In genomic region chr11:8059571-8060011, GRCh38 we compare ENCODE assay signal across 26 cellular contexts. TPM values are rescaled to one million over a fixed set of nuclear protein-coding genes. Genes with fewer than 3 reads are reported as not detected.
DNase-seq lines count a peak whose midpoint lies in the region; ATAC-seq, FAIRE-seq and TF ChIP-seq lines count a peak whose summit lies in the region.
"Had no signal": no experiment of that assay in that cellular context is flagged by ENCODE, and none has a peak within 500 bp of the region (broad histone marks: within the 10 kb centered on the region; RNA-seq: fewer than 3 reads in every experiment).

No MANE protein-coding gene starts in this region.

- H3K36me3 ChIP-seq in liver (ENCODE audit: control insufficient read depth in 4 of 4, insufficient read depth in 3 of 4, low read depth in 1 of 4, low read length in 3 of 4) (no peaks in the 10 kb centered on the region), HepG2 (replicated peaks in 1 of 2; ENCODE audit: control insufficient read depth in 1 of 2, insufficient read depth in 2 of 2, low read length in 2 of 2) (no peaks in the 10 kb centered on the region), osteoblast (ENCODE audit: insufficient read depth, low read length) (no peaks in the 10 kb centered on the region), vagina (no peaks in the 10 kb centered on the region), smooth muscle cell (ENCODE audit: low read depth) (no peaks in the 10 kb centered on the region)
- H3K36me3 ChIP-seq: esophagus squamous epithelium, gastroesophageal sphincter, prostate gland had no signal

- no peak overlapping the region for H3K4me2 ChIP-seq in HepG2 (ENCODE audit: low read depth, low read length)
- H3K4me2 ChIP-seq in osteoblast (ENCODE audit: insufficient read depth, low read length) = no peak overlapping the region
- no peak overlapping the region for H3K4me2 ChIP-seq in smooth muscle cell

- TF ChIP-seq RAD21 in liver (IDR thresholded peaks at IDR 0.05) (no peak), HepG2 (CRISPR knock-in tag; IDR thresholded peaks at IDR 0.05) (no peak)

- no peak for TF ChIP-seq POLR2A in HepG2 (IDR thresholded peaks at IDR 0.05; ENCODE audit: insufficient read depth in 1 of 2, low read depth in 2 of 2, low read length in 2 of 2)
- TF ChIP-seq POLR2A in vagina (IDR thresholded peaks at IDR 0.05) = no peak

- in situ Hi-C loops in HepG2 (cut with HindIII; ENCODE audit: extremely low pct_ligation_motif_present, low pct_unique_long_range_greater_than_20kb) = no loop called here

- H3K9me3 Mint-ChIP-seq in glutamatergic neuron (ENCODE audit: unreplicated experiment) = no peaks in the 10 kb centered on the region
- H3K9me3 Mint-ChIP-seq: activated CD4-positive, alpha-beta T cell treated with anti-CD3 and anti-CD28 coated beads, Interleukin-2, amount 10 ng/mL, durations not matched to agents 24 days and 14 days; natural killer cell treated with Interleukin-12 subunit alpha and Interleukin-12 subunit beta and Interleukin-15 and Interleukin-18, amount 100 ng/mL, for 72 hours; stimulated activated naive CD8-positive, alpha-beta T cell treated with anti-CD3 and anti-CD28 coated beads, Interleukin-15, Interleukin-2, amounts not matched to agents 100 ng/mL and 50 ng/mL, for 24 hours had no signal

- peaks cover 7% of the 10 kb centered on the region for H3K4me1 Mint-ChIP-seq in glutamatergic neuron (ENCODE audit: low read depth, unreplicated experiment)

- H3K4me3 ChIP-seq in liver (ENCODE audit: low read depth in 1 of 3, low read length in 3 of 3) = no peak overlapping the region
- H3K4me3 ChIP-seq in HepG2 (replicated peaks in 1 of 3; ENCODE audit: insufficient read depth in 1 of 3, low read depth in 2 of 3, low read length in 3 of 3) = no peak overlapping the region
- no peak overlapping the region for H3K4me3 ChIP-seq in osteoblast (ENCODE audit: insufficient read depth, low read length)
- H3K4me3 ChIP-seq in vagina = no peak overlapping the region
- no peak overlapping the region for H3K4me3 ChIP-seq in smooth muscle cell
- H3K4me3 ChIP-seq: body of pancreas, esophagus squamous epithelium, gastroesophageal sphincter, prostate gland, SK-N-MC had no signal

- peaks cover 6% of the 10 kb centered on the region for H3F3A ChIP-seq in smooth muscle cell (ENCODE audit: low read depth)

- no peaks in the 10 kb centered on the region for H3K27me3 ChIP-seq in liver (ENCODE audit: control insufficient read depth in 4 of 4, insufficient read depth in 4 of 4, low read length in 3 of 4)
- peaks cover 4 to 38% of the 10 kb centered on the region in 2 experiments; a peak in 4 of 5 replicates for H3K27me3 ChIP-seq in HepG2 (ENCODE audit: control insufficient read depth in 1 of 2, insufficient read depth in 2 of 2, low read length in 2 of 2)
- no peaks in the 10 kb centered on the region for H3K27me3 ChIP-seq in osteoblast (ENCODE audit: insufficient read depth, low read length)
- H3K27me3 ChIP-seq in vagina = no peaks in the 10 kb centered on the region
- no peaks in the 10 kb centered on the region for H3K27me3 ChIP-seq in smooth muscle cell (ENCODE audit: low read depth)
- H3K27me3 ChIP-seq: body of pancreas, esophagus squamous epithelium, gastroesophageal sphincter had no signal

- intact Hi-C loops in HepG2 (cut with micrococcal nuclease; ENCODE audit: unreplicated experiment) = no loop called here
- intact Hi-C loops in vagina (cut with DNase I) = no loop called here

- H3K27ac Mint-ChIP-seq in glutamatergic neuron (ENCODE audit: unreplicated experiment) = peak overlapping the region; percentile 26
- H3K27ac Mint-ChIP-seq: activated CD4-positive, alpha-beta T cell treated with anti-CD3 and anti-CD28 coated beads, Interleukin-2, amount 10 ng/mL, durations not matched to agents 24 days and 14 days; natural killer cell treated with Interleukin-12 subunit alpha and Interleukin-12 subunit beta and Interleukin-15 and Interleukin-18, amount 100 ng/mL, for 72 hours; stimulated activated naive CD8-positive, alpha-beta T cell treated with anti-CD3 and anti-CD28 coated beads, Interleukin-15, Interleukin-2, amounts not matched to agents 100 ng/mL and 50 ng/mL, for 24 hours had no signal

- TF ChIP-seq CTCF in liver (IDR thresholded peaks at IDR 0.05; ENCODE audit: low read depth, low read length, missing input control) = no peak
- no peak for TF ChIP-seq CTCF in HepG2 (CRISPR knock-in tag; IDR thresholded peaks at IDR 0.05)
- no peak for TF ChIP-seq CTCF in glutamatergic neuron (IDR thresholded peaks at IDR 0.05; ENCODE audit: partially characterized antibody, unreplicated experiment)
- no peak for TF ChIP-seq CTCF in osteoblast (IDR thresholded peaks at IDR 0.05; ENCODE audit: extremely low read depth, low read depth, low read length)
- TF ChIP-seq CTCF in vagina (IDR thresholded peaks at IDR 0.05) = no peak
- TF ChIP-seq CTCF in smooth muscle cell (IDR thresholded peaks at IDR 0.05; ENCODE audit: borderline replicate concordance, insufficient read depth, poor library complexity, severe bottlenecking) = no peak
- no peak for TF ChIP-seq CTCF in omental fat pad (IDR thresholded peaks at IDR 0.05)

- FAIRE-seq in HepG2 (lab: Jason Lieb, UNC) = no peak
- FAIRE-seq: colon, GM19239 had no signal

- H3K9ac ChIP-seq in liver (ENCODE audit: low read depth in 1 of 2, low read length in 2 of 2) (no peak overlapping the region), HepG2 (ENCODE audit: insufficient read depth, low read depth, low read length) (no peak overlapping the region), smooth muscle cell (ENCODE audit: low read depth) (no peak overlapping the region)

- H3K27ac ChIP-seq in liver (ENCODE audit: low read depth in 1 of 2, low read length in 2 of 2) = no peak overlapping the region
- H3K27ac ChIP-seq in HepG2 (ENCODE audit: extremely low read length, insufficient read depth, low read length) = no peak overlapping the region
- H3K27ac ChIP-seq in osteoblast (ENCODE audit: low read depth, low read length) = peak overlapping the region; percentile 97
- H3K27ac ChIP-seq in vagina = peak overlapping the region; percentile 85
- H3K27ac ChIP-seq in smooth muscle cell (ENCODE audit: low read depth) = no peak overlapping the region
- H3K27ac ChIP-seq: body of pancreas, esophagus squamous epithelium, gastroesophageal sphincter, prostate gland, SK-N-MC had no signal

- DNase-seq in HepG2 (ENCODE audit: low spot score) = no peak
- DNase-seq in glutamatergic neuron = no peak
- DNase-seq in osteoblast (ENCODE audit: insufficient read length, low spot score, missing footprints) = peak; percentile 73
- peak; percentile 79 to 89 for DNase-seq in vagina (ENCODE audit: extremely low spot score in 2 of 2)
- DNase-seq in GM19240 (ENCODE audit: insufficient read length, low spot score) = no peak
- DNase-seq in smooth muscle cell (lab: John Stamatoyannopoulos, UW; ENCODE audit: unreplicated experiment) = no peak
- DNase-seq in omental fat pad (ENCODE audit: low spot score) = no peak
- DNase-seq: activated CD4-positive, alpha-beta T cell treated with anti-CD3 and anti-CD28 coated beads, Interleukin-2, amount 10 ng/mL, durations not matched to agents 24 days and 14 days; body of pancreas; C1 segment of cervical spinal cord; esophagus squamous epithelium; GOT3; midbrain; MM.1S; NCI-H1417 treated with DMSO at 0.1 percent for 48 hours; NCI-H524 treated with DMSO at 0.1 percent for 48 hours; stimulated activated CD4-positive, alpha-beta T cell treated with anti-CD3 and anti-CD28 coated beads, Interleukin-4, amount 100 ng/mL, for 24 hours; T-helper 2 cell had no signal

- H3K9me3 ChIP-seq in liver (ENCODE audit: control insufficient read depth in 4 of 4, low read length in 3 of 4) (no peaks in the 10 kb centered on the region), HepG2 (ENCODE audit: low read length) (no peaks in the 10 kb centered on the region), osteoblast (ENCODE audit: low read depth, low read length) (no peaks in the 10 kb centered on the region), vagina (no peaks in the 10 kb centered on the region), smooth muscle cell (replicated peaks; ENCODE audit: low read depth) (no peaks in the 10 kb centered on the region)
- H3K9me3 ChIP-seq: body of pancreas, esophagus squamous epithelium, gastroesophageal sphincter, prostate gland had no signal

- CTCF ChIA-PET in HepG2 (lab: Yijun Ruan, JAX; ENCODE audit: low intra/inter-chr PET ratio, low total read pairs) = no interaction called here

- H3K4me3 Mint-ChIP-seq in glutamatergic neuron (ENCODE audit: unreplicated experiment) = no peak overlapping the region
- H3K4me3 Mint-ChIP-seq: activated CD4-positive, alpha-beta T cell treated with anti-CD3 and anti-CD28 coated beads, Interleukin-2, amount 10 ng/mL, durations not matched to agents 24 days and 14 days; natural killer cell treated with Interleukin-12 subunit alpha and Interleukin-12 subunit beta and Interleukin-15 and Interleukin-18, amount 100 ng/mL, for 72 hours; stimulated activated naive CD8-positive, alpha-beta T cell treated with anti-CD3 and anti-CD28 coated beads, Interleukin-15, Interleukin-2, amounts not matched to agents 100 ng/mL and 50 ng/mL, for 24 hours had no signal

- H3K4me1 ChIP-seq in liver (ENCODE audit: control insufficient read depth in 4 of 4, insufficient read depth in 4 of 4, low read length in 3 of 4) (peaks cover 0 to 5% (median 0%) of the 10 kb centered on the region in 4 donors), HepG2 (ENCODE audit: insufficient read depth, low read length) (no peaks in the 10 kb centered on the region), osteoblast (ENCODE audit: insufficient read depth, low read length) (peaks cover 50% of the 10 kb centered on the region), vagina (peaks cover 68% of the 10 kb centered on the region), smooth muscle cell (ENCODE audit: low read depth) (peaks cover 4% of the 10 kb centered on the region)
- H3K4me1 ChIP-seq: body of pancreas, prostate gland had no signal

- ATAC-seq in HepG2 (no peak), omental fat pad (ENCODE audit: low FRiP score) (no peak)
- ATAC-seq: body of pancreas; gastroesophageal sphincter; natural killer cell treated with Interleukin-12 subunit alpha and Interleukin-12 subunit beta and Interleukin-15 and Interleukin-18, amount 100 ng/mL, for 72 hours had no signal

- POLR2A ChIA-PET in HepG2 (lab: Yijun Ruan, JAX) = no interaction called here

- TF ChIP-seq EP300 in HepG2 (IDR thresholded peaks at IDR 0.05; ENCODE audit: low read depth in 2 of 2, low read length in 2 of 2) = no peak
- no peak for TF ChIP-seq EP300 in HepG2 (CRISPR knock-in tag; IDR thresholded peaks at IDR 0.05; ENCODE audit: borderline replicate concordance)

- H3K27me3 Mint-ChIP-seq in glutamatergic neuron (ENCODE audit: unreplicated experiment) = peaks cover 6% of the 10 kb centered on the region
- H3K27me3 Mint-ChIP-seq: activated CD4-positive, alpha-beta T cell treated with anti-CD3 and anti-CD28 coated beads, Interleukin-2, amount 10 ng/mL, durations not matched to agents 24 days and 14 days had no signal

- no peak overlapping the region for H2AFZ ChIP-seq in HepG2 (ENCODE audit: low read length)
- H2AFZ ChIP-seq in osteoblast (ENCODE audit: low read length) = no peak overlapping the region
- H2AFZ ChIP-seq in smooth muscle cell (ENCODE audit: low read depth) = no peak overlapping the region

- no peaks in the 10 kb centered on the region for H4K20me1 ChIP-seq in HepG2 (ENCODE audit: insufficient read depth, low read length)
- peaks cover 4% of the 10 kb centered on the region for H4K20me1 ChIP-seq in osteoblast (ENCODE audit: insufficient read depth, low read length)
- no peaks in the 10 kb centered on the region for H4K20me1 ChIP-seq in smooth muscle cell (ENCODE audit: low read depth)

- BruUV-seq in HepG2 (replicated peaks; lab: Mats Ljungman, UMichigan) = no TSS peak

- WGBS in liver = 63% methylated on average over 10 of the region's 10 CpGs
- 6% methylated on average over 10 of the region's 10 CpGs for WGBS in HepG2 (ENCODE audit: low lambda C conversion rate)
- 46% methylated on average over 10 of the region's 10 CpGs for WGBS in smooth muscle cell (ENCODE audit: low lambda C conversion rate)

- no peaks in the 10 kb centered on the region for H3K36me3 Mint-ChIP-seq in glutamatergic neuron (ENCODE audit: unreplicated experiment)
- H3K36me3 Mint-ChIP-seq: natural killer cell treated with Interleukin-12 subunit alpha and Interleukin-12 subunit beta and Interleukin-15 and Interleukin-18, amount 100 ng/mL, for 72 hours had no signal

- H3K79me2 ChIP-seq in HepG2 (ENCODE audit: insufficient read depth, low read length) = no peaks in the 10 kb centered on the region
- no peaks in the 10 kb centered on the region for H3K79me2 ChIP-seq in osteoblast (ENCODE audit: insufficient read depth, low read length)
- H3K79me2 ChIP-seq in smooth muscle cell (ENCODE audit: low read depth) = no peaks in the 10 kb centered on the region

RNA-seq across cellular contexts. Expression of gene TUB, which starts 21.4 kb away (rescaled TPM):
- 1 to 10 TPM in 1 of 2 donors, under 1 TPM in 1; 0.98 to 1.3 TPM for total RNA-seq in liver
- polyA plus RNA-seq in liver = under 1 TPM; 0.15 to 0.35 TPM
- total RNA-seq in HepG2 (2016; rRNA removed; fragmentation: Illumina TruSeq; extraction: Trizol) = 5.4 and 5.6 TPM in 2 replicates
- total RNA-seq in HepG2 (2016; cell fraction: cytosol; rRNA removed; fragmentation: Illumina TruSeq; extraction: Trizol; ENCODE audit: low read depth) = 0.40 and 0.44 TPM in 2 replicates
- total RNA-seq in HepG2 (2016; cell fraction: insoluble cytoplasmic fraction; rRNA removed; fragmentation: Illumina TruSeq; extraction: Trizol) = 5.3 and 5.6 TPM in 2 replicates
- 3.0 and 3.1 TPM in 2 replicates for total RNA-seq in HepG2 (2016; cell fraction: membrane; rRNA removed; fragmentation: Illumina TruSeq; extraction: Trizol)
- 4.7 and 5.3 TPM in 2 replicates for total RNA-seq in HepG2 (2016; cell fraction: nucleus; rRNA removed; fragmentation: Illumina TruSeq; extraction: Trizol)
- 4.3 and 4.8 TPM in 2 replicates for polyA plus RNA-seq in HepG2 (2011; rRNA removed)
- polyA plus RNA-seq in HepG2 (2011; cell fraction: cytosol; rRNA removed) = 2.8 and 2.9 TPM in 2 replicates
- polyA plus RNA-seq in HepG2 (2011; cell fraction: nucleus; rRNA removed) = 10.1 and 11.7 TPM in 2 replicates
- polyA plus RNA-seq in HepG2 (2012) = 2.4 and 2.6 TPM in 2 replicates
- 0.19 and 0.22 TPM in 2 replicates for polyA plus RNA-seq in HepG2 (2016; cell fraction: cytosol; fragmentation: Illumina TruSeq; extraction: Trizol; ENCODE audit: low read depth)
- polyA plus RNA-seq in HepG2 (2016; cell fraction: insoluble cytoplasmic fraction; fragmentation: Illumina TruSeq; extraction: Trizol; ENCODE audit: low read depth) = 3.2 and 3.5 TPM in 2 replicates
- 0.88 and 0.95 TPM in 2 replicates for polyA plus RNA-seq in HepG2 (2016; cell fraction: membrane; fragmentation: Illumina TruSeq; extraction: Trizol; ENCODE audit: low read depth)
- polyA plus RNA-seq in HepG2 (2016; cell fraction: nucleus; fragmentation: Illumina TruSeq; extraction: Trizol; ENCODE audit: insufficient read depth, low read depth) = 6.7 and 6.8 TPM in 2 replicates
- 8.1 TPM in 1 of 2 replicates, not detected in the other for polyA minus RNA-seq in HepG2 (2011; rRNA and poly(A)+ RNA removed; ENCODE audit: low replicate concordance)
- polyA minus RNA-seq in HepG2 (2011; cell fraction: cytosol; rRNA and poly(A)+ RNA removed) = 3.9 and 4.5 TPM in 2 replicates
- 4.9 and 5.2 TPM in 2 replicates for polyA minus RNA-seq in HepG2 (2011; cell fraction: nucleus; rRNA and poly(A)+ RNA removed)
- 2.8 TPM for total RNA-seq in glutamatergic neuron (ENCODE audit: unreplicated experiment)
- 19.2 and 23.5 TPM in 2 replicates for total RNA-seq in osteoblast
- 13.5 TPM for total RNA-seq in vagina
- total RNA-seq in smooth muscle cell = 9.5 and 11.5 TPM in 2 replicates
- polyA plus RNA-seq in smooth muscle cell = 5.2 and 6.0 TPM in 2 replicates
- 10 to 100 TPM in 3 of 4 donors, 1 to 10 TPM in 1; 8.9 to 24.4 (median 12.6) TPM for total RNA-seq in omental fat pad
- total RNA-seq: natural killer cell treated with Interleukin-12 subunit alpha and Interleukin-12 subunit beta and Interleukin-15 and Interleukin-18, amount 100 ng/mL, for 72 hours had no signal

Comparison
In these comparisons a context has a peak if more than half of its experiments do, and no peak if none do; other contexts are left out.
1. H3K27ac ChIP-seq: peak in osteoblast (single experiment) and vagina (single experiment); none in liver (0 of 2), HepG2 (single experiment) and smooth muscle cell (single experiment).
2. DNase-seq: peak in osteoblast (single experiment) and vagina (2 of 2); none in HepG2 (single experiment), glutamatergic neuron (single experiment), GM19240 (single experiment), smooth muscle cell (single experiment) and omental fat pad (single experiment).